In genomic region chr1:209655832-209656231, GRCh38 we compare ENCODE assay signal across 1 cellular context.
TF ChIP-seq lines count a peak whose summit lies in the region.

No MANE protein-coding gene starts in this region.

TF ChIP-seq in H1, 55 proteins besides CTCF, POLR2A, EP300 and RAD21:
- TF ChIP-seq TCF12 (IDR thresholded peaks at IDR 0.05; ENCODE audit: low read depth, low read length) = no peak
- TF ChIP-seq JUN (IDR thresholded peaks at IDR 0.05; ENCODE audit: low read depth, low read length) = no peak
- no peak for TF ChIP-seq POLR2AphosphoS5 (IDR thresholded peaks at IDR 0.05; ENCODE audit: low read depth, low read length)
- no peak for TF ChIP-seq POU5F1 (IDR thresholded peaks at IDR 0.05; ENCODE audit: low read depth, low read length)
- TF ChIP-seq PHF8 (conservative IDR thresholded peaks at IDR 0.05; ENCODE audit: low read depth, low read length) = no peak
- TF ChIP-seq SP4 (IDR thresholded peaks at IDR 0.05; ENCODE audit: low read length) = no peak
- TF ChIP-seq CBX5 (IDR thresholded peaks at IDR 0.05; ENCODE audit: low read depth, low read length) = no peak
- no peak for TF ChIP-seq MAX (IDR thresholded peaks at IDR 0.05)
- no peak for TF ChIP-seq CHD7 (IDR thresholded peaks at IDR 0.05; ENCODE audit: insufficient replicate concordance, low read length)
- TF ChIP-seq BCL11A (IDR thresholded peaks at IDR 0.05; ENCODE audit: low read depth in 2 of 2, low read length in 2 of 2) = no peak
- TF ChIP-seq HDAC2 (IDR thresholded peaks at IDR 0.05; ENCODE audit: borderline replicate concordance in 1 of 2, low read depth in 2 of 2, low read length in 2 of 2) = no peak
- TF ChIP-seq ZNF274 (IDR thresholded peaks at IDR 0.05; ENCODE audit: borderline replicate concordance, extremely low read depth, low read length) = no peak
- no peak for TF ChIP-seq NANOG (IDR thresholded peaks at IDR 0.05; ENCODE audit: insufficient read depth, low read depth, low read length, poor library complexity, severe bottlenecking)
